ENCODE assay signal across 11 cellular contexts in the genomic region with DNA sequence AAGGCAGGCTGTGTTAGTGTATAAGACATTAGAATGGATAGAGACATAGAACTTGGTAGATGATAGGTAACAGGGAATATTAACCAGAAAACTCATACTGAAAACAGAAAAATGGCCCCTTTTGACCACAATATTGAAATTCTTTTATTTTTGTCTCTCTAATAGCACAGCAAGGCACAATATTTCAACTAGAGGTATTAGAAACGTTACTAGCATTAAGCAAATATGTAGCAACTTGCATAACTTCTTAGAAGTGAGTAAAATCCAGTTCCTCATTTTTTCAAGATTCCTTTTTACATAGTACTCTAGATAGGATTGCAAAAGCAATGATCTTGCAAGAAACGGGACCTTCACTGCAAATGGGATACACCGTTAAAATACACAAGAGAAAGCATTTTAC.
DNase-seq lines count a peak whose midpoint lies in the region; ATAC-seq, FAIRE-seq and TF ChIP-seq lines count a peak whose summit lies in the region.
"Had no signal": no experiment of that assay in that cellular context is flagged by ENCODE, and none has a peak within 500 bp of the region (broad histone marks: within the 10 kb centered on the region; RNA-seq: fewer than 3 reads in every experiment).

No MANE protein-coding gene starts in this region.

- peak; percentile 57 for ATAC-seq in Right ventricle myocardium inferior
- peak; percentile 25 for ATAC-seq in HG03060 (IDR thresholded peaks at IDR 0.05; ENCODE audit: low read depth, unreplicated experiment)
- ATAC-seq: activated naive CD8-positive, alpha-beta T cell treated with anti-CD3 and anti-CD28 coated beads, Interleukin-2, amount 50 U/mL, for 24 hours had no signal

- no peak overlapping the region for H3K4me3 ChIP-seq in right atrium auricular region
- no peak overlapping the region for H3K4me3 ChIP-seq in suprapubic skin
- no peak overlapping the region for H3K4me3 ChIP-seq in small intestine (ENCODE audit: low read depth in 1 of 2, low read length in 2 of 2)

- TF ChIP-seq CTCF in right atrium auricular region (IDR thresholded peaks at IDR 0.05) (no peak), suprapubic skin (IDR thresholded peaks at IDR 0.05) (no peak)

- no peak overlapping the region for H3K27ac ChIP-seq in right atrium auricular region
- peak overlapping the region; percentile 42 for H3K27ac ChIP-seq in suprapubic skin
- no peak overlapping the region for H3K27ac ChIP-seq in small intestine (ENCODE audit: low read depth in 1 of 2, low read length in 1 of 2)

- DNase-seq in Right ventricle myocardium inferior (ENCODE audit: missing footprints) (no peak), right atrium auricular region (ENCODE audit: low spot score) (no peak), SIG-M5 treated with dmso at 0.1 percent for 504 hours (lab: John Stamatoyannopoulos, UW; ENCODE audit: unreplicated experiment) (peak; percentile 96), suprapubic skin (ENCODE audit: low spot score in 2 of 2) (no peak), small intestine (no peak)
- DNase-seq in activated CD4-positive, alpha-beta T cell treated with anti-CD3 and anti-CD28 coated beads, Interleukin-2, amount 50 U/mL, for 48 hours: no peak
- DNase-seq in effector CD4-positive, alpha-beta T cell: no peak
- DNase-seq: activated naive CD8-positive, alpha-beta T cell treated with anti-CD3 and anti-CD28 coated beads, Interleukin-2, amount 50 U/mL, for 24 hours; NCI-H510A treated with DMSO at 0.1 percent for 48 hours had no signal

- no peak for TF ChIP-seq POLR2A in suprapubic skin (IDR thresholded peaks at IDR 0.05)

- no peaks in the 10 kb centered on the region for H3K9me3 ChIP-seq in right atrium auricular region
- H3K9me3 ChIP-seq in suprapubic skin: no peaks in the 10 kb centered on the region
- no peaks in the 10 kb centered on the region for H3K9me3 ChIP-seq in small intestine (ENCODE audit: control insufficient read depth, low read depth)

- H3K36me3 ChIP-seq in right atrium auricular region (no peaks in the 10 kb centered on the region), suprapubic skin (no peaks in the 10 kb centered on the region), small intestine (ENCODE audit: control insufficient read depth in 2 of 2, insufficient read depth in 2 of 2, low read length in 2 of 2) (no peaks in the 10 kb centered on the region)

- H3K27me3 ChIP-seq in right atrium auricular region (no peaks in the 10 kb centered on the region), suprapubic skin (no peaks in the 10 kb centered on the region), small intestine (ENCODE audit: control insufficient read depth in 2 of 2, insufficient read depth in 2 of 2, low read length in 2 of 2) (no peaks in the 10 kb centered on the region)

- 63% methylated on average over 3 of the region's 3 CpGs for WGBS in suprapubic skin
- WGBS in small intestine, 3 donors: 67 to 80% (median 79%) methylated on average over 3 of the region's 3 CpGs

- TF ChIP-seq EP300 in suprapubic skin (IDR thresholded peaks at IDR 0.05): no peak

- intact Hi-C loops in Right ventricle myocardium inferior (cut with DNase I): no loop called here

- H3K4me1 ChIP-seq in right atrium auricular region (no peaks in the 10 kb centered on the region), suprapubic skin (no peaks in the 10 kb centered on the region), small intestine (ENCODE audit: control insufficient read depth in 2 of 2, insufficient read depth in 1 of 2, low read depth in 1 of 2, low read length in 1 of 2) (no peaks in the 10 kb centered on the region)

- FAIRE-seq in small intestine (lab: Jason Lieb, UNC): no peak
- FAIRE-seq: A204.1 had no signal
